Comparison of ENCODE assay signal across 15 cellular contexts in the genomic region with DNA sequence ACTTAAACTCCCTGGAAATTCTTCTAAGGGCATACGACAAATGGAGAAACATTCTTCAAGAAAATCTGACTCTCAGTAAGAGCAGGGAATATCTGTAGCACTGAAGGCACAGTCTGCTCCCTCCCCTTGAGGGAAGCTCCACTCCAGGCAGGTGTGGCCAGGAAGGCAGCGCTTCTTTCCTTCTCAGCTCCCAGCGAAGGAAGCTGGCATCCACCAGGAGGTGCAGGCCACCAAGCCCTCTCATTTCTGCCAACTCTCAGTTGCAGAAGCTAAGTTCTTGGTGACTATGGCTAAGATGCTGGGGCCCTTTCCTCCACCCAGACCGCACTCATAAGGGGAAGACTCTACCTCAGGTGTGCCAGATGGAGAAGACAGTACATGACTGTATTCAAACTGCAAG. TPM values are rescaled to one million over a fixed set of nuclear protein-coding genes. Genes with fewer than 3 reads are reported as not detected.
"Had no signal": no experiment of that assay in that cellular context is flagged by ENCODE, and none has a peak within 500 bp of the region (broad histone marks: within the 10 kb centered on the region; RNA-seq: fewer than 3 reads in every experiment).

No MANE protein-coding gene starts in this region.

- H3K4me1 Mint-ChIP-seq: activated CD4-positive, alpha-beta T cell treated with anti-CD3 and anti-CD28 coated beads, Interleukin-2, amount 10 ng/mL, durations not matched to agents 24 days and 14 days; activated naive CD8-positive, alpha-beta T cell treated with anti-CD3 and anti-CD28 coated beads, Interleukin-2, amount 50 U/mL, for 24 hours; memory B cell had no signal

- H3K9me3 ChIP-seq: ascending aorta, heart left ventricle, left lung, ovary had no signal

- H3K27ac ChIP-seq: ascending aorta, heart left ventricle, left lung, ovary had no signal

- H3K36me3 ChIP-seq: left lung, ovary had no signal

- DNase-seq: activated CD4-positive, alpha-beta T cell treated with anti-CD3 and anti-CD28 coated beads, Interleukin-2, amount 10 ng/mL, durations not matched to agents 24 days and 14 days; activated naive CD4-positive, alpha-beta T cell treated with Interleukin-2 at 50 U/mL for 16 hours; activated naive CD8-positive, alpha-beta T cell treated with anti-CD3 and anti-CD28 coated beads, Interleukin-2, amount 50 U/mL, for 24 hours; activated T-cell treated with anti-CD3 and anti-CD28 coated beads, Interleukin-2, amount 50 U/mL, for 72 hours; nephron progenitor cell; trophoblast cell had no signal

- H3K36me3 Mint-ChIP-seq: memory B cell, WTC11 had no signal

- H3K4me3 ChIP-seq: ascending aorta, heart left ventricle, left lung, ovary had no signal

- H3K27ac Mint-ChIP-seq: activated CD4-positive, alpha-beta T cell treated with anti-CD3 and anti-CD28 coated beads, Interleukin-2, amount 10 ng/mL, durations not matched to agents 24 days and 14 days; activated naive CD8-positive, alpha-beta T cell treated with anti-CD3 and anti-CD28 coated beads, Interleukin-2, amount 50 U/mL, for 24 hours; activated T-cell treated with anti-CD3 and anti-CD28 coated beads, Interleukin-2, amount 50 U/mL, for 72 hours; memory B cell; nephron progenitor cell; T-helper 1 cell treated with Interleukin-12 subunit alpha and Interleukin-12 subunit beta and Interleukin-4 antibody, amounts not matched to agents 30 μg/mL and 1 μg/mL, for 36 hours; WTC11 had no signal

- H3K27me3 Mint-ChIP-seq: activated naive CD8-positive, alpha-beta T cell treated with anti-CD3 and anti-CD28 coated beads, Interleukin-2, amount 50 U/mL, for 24 hours had no signal

- H3K4me1 ChIP-seq: ascending aorta, heart left ventricle, left lung had no signal

- H3K9me3 Mint-ChIP-seq: activated CD4-positive, alpha-beta T cell treated with anti-CD3 and anti-CD28 coated beads, Interleukin-2, amount 10 ng/mL, durations not matched to agents 24 days and 14 days; activated naive CD8-positive, alpha-beta T cell treated with anti-CD3 and anti-CD28 coated beads, Interleukin-2, amount 50 U/mL, for 24 hours; activated T-cell treated with anti-CD3 and anti-CD28 coated beads, Interleukin-2, amount 50 U/mL, for 72 hours; nephron progenitor cell; T-helper 1 cell treated with Interleukin-12 subunit alpha and Interleukin-12 subunit beta and Interleukin-4 antibody, amounts not matched to agents 30 μg/mL and 1 μg/mL, for 36 hours had no signal

- H3K27me3 ChIP-seq: ascending aorta, heart left ventricle, left lung, ovary had no signal

- H3K4me3 Mint-ChIP-seq: activated CD4-positive, alpha-beta T cell treated with anti-CD3 and anti-CD28 coated beads, Interleukin-2, amount 10 ng/mL, durations not matched to agents 24 days and 14 days; activated naive CD8-positive, alpha-beta T cell treated with anti-CD3 and anti-CD28 coated beads, Interleukin-2, amount 50 U/mL, for 24 hours; activated T-cell treated with anti-CD3 and anti-CD28 coated beads, Interleukin-2, amount 50 U/mL, for 72 hours; memory B cell; nephron progenitor cell; T-helper 1 cell treated with Interleukin-12 subunit alpha and Interleukin-12 subunit beta and Interleukin-4 antibody, amounts not matched to agents 30 μg/mL and 1 μg/mL, for 36 hours; WTC11 had no signal

- ATAC-seq: activated naive CD8-positive, alpha-beta T cell treated with anti-CD3 and anti-CD28 coated beads, Interleukin-2, amount 50 U/mL, for 24 hours; activated T-cell treated with anti-CD3 and anti-CD28 coated beads, Interleukin-2, amount 50 U/mL, for 72 hours; heart left ventricle; left lung; WTC11 had no signal

RNA-seq across cellular contexts. Expression of a gene that starts 58.8 kb away (rescaled TPM):
- total RNA-seq: activated CD4-positive, alpha-beta T cell treated with anti-CD3 and anti-CD28 coated beads, Interleukin-2, amount 10 ng/mL, durations not matched to agents 24 days and 14 days; endothelial cell of umbilical vein; fibroblast of lung had no signal
- polyA plus RNA-seq: endothelial cell of umbilical vein, fibroblast of lung had no signal
